Comparison of ENCODE assay signal across 17 cellular contexts in genomic region chr17:72403713-72404209, GRCh38.
"Had no signal": no experiment of that assay in that cellular context is flagged by ENCODE, and none has a peak within 500 bp of the region (broad histone marks: within the 10 kb centered on the region; RNA-seq: fewer than 3 reads in every experiment).

No MANE protein-coding gene starts in this region.

- H3K27ac Mint-ChIP-seq: activated naive CD4-positive, alpha-beta T cell treated with anti-CD3 and anti-CD28 coated beads for 36 hours; activated naive CD8-positive, alpha-beta T cell treated with anti-CD3 and anti-CD28 coated beads, Interleukin-2, amount 50 U/mL, for 24 hours; activated T-helper 17 cell treated with anti-CD3 and anti-CD28 coated beads, Interleukin-2, amount 50 U/mL, for 72 hours; natural killer cell; stimulated activated naive CD8-positive, alpha-beta T cell treated with anti-CD3 and anti-CD28 coated beads, Interleukin-15, amount 100 ng/mL, for 72 hours; T-helper 2 cell treated with Interferon-gamma antibody and Interleukin-4, amounts not matched to agents 5 μg/mL and 100 μg/mL, for 36 hours had no signal

- H3K27me3 Mint-ChIP-seq: activated naive CD8-positive, alpha-beta T cell treated with anti-CD3 and anti-CD28 coated beads, Interleukin-2, amount 50 U/mL, for 24 hours; activated T-helper 17 cell treated with anti-CD3 and anti-CD28 coated beads, Interleukin-2, amount 50 U/mL, for 72 hours had no signal

- H3K36me3 ChIP-seq: ascending aorta, cardiac muscle cell, prostate gland, upper lobe of right lung had no signal

- H3K27me3 ChIP-seq: ascending aorta, cardiac muscle cell, testis, upper lobe of right lung had no signal

- H3K4me1 Mint-ChIP-seq: activated naive CD8-positive, alpha-beta T cell treated with anti-CD3 and anti-CD28 coated beads, Interleukin-2, amount 50 U/mL, for 24 hours; activated T-helper 17 cell treated with anti-CD3 and anti-CD28 coated beads, Interleukin-2, amount 50 U/mL, for 72 hours; natural killer cell; stimulated activated naive CD8-positive, alpha-beta T cell treated with anti-CD3 and anti-CD28 coated beads, Interleukin-15, amount 100 ng/mL, for 72 hours had no signal

- H3K4me3 Mint-ChIP-seq: activated naive CD4-positive, alpha-beta T cell treated with anti-CD3 and anti-CD28 coated beads for 36 hours; activated naive CD8-positive, alpha-beta T cell treated with anti-CD3 and anti-CD28 coated beads, Interleukin-2, amount 50 U/mL, for 24 hours; activated T-helper 17 cell treated with anti-CD3 and anti-CD28 coated beads, Interleukin-2, amount 50 U/mL, for 72 hours; natural killer cell; stimulated activated naive CD8-positive, alpha-beta T cell treated with anti-CD3 and anti-CD28 coated beads, Interleukin-15, amount 100 ng/mL, for 72 hours; T-helper 2 cell treated with Interferon-gamma antibody and Interleukin-4, amounts not matched to agents 5 μg/mL and 100 μg/mL, for 36 hours had no signal

- H3K4me3 ChIP-seq: ascending aorta, cardiac muscle cell, prostate gland, testis, upper lobe of right lung had no signal

- DNase-seq: activated CD4-positive, alpha-beta T cell treated with anti-CD3 and anti-CD28 coated beads, Interleukin-2, amount 50 U/mL, for 4 hours; activated naive CD4-positive, alpha-beta T cell treated with anti-CD3 and anti-CD28 coated beads for 36 hours; activated naive CD8-positive, alpha-beta T cell treated with anti-CD3 and anti-CD28 coated beads, Interleukin-2, amount 50 U/mL, for 24 hours; islet precursor cell; natural killer cell; right cardiac atrium; stimulated activated naive CD8-positive, alpha-beta T cell treated with anti-CD3 and anti-CD28 coated beads, Interleukin-15, amount 100 ng/mL, for 72 hours; testis; upper lobe of right lung had no signal

- ATAC-seq: activated CD4-positive, CD25-positive, alpha-beta regulatory T cell treated with anti-CD3 and anti-CD28 coated beads, Interleukin-2, amount 50 U/mL, for 24 hours; activated naive CD8-positive, alpha-beta T cell treated with anti-CD3 and anti-CD28 coated beads, Interleukin-2, amount 50 U/mL, for 24 hours; activated T-helper 17 cell treated with anti-CD3 and anti-CD28 coated beads, Interleukin-2, amount 50 U/mL, for 72 hours; esophagus mucosa; left lobe of liver; natural killer cell; right cardiac atrium; stimulated activated naive CD8-positive, alpha-beta T cell treated with anti-CD3 and anti-CD28 coated beads, Interleukin-15, amount 100 ng/mL, for 72 hours; upper lobe of right lung had no signal

- H3K9me3 ChIP-seq: ascending aorta, prostate gland, testis, upper lobe of right lung had no signal

- H3K4me1 ChIP-seq: ascending aorta, testis had no signal

- H3K27ac ChIP-seq: ascending aorta, cardiac muscle cell, prostate gland, testis, upper lobe of right lung had no signal

- H3K36me3 Mint-ChIP-seq: natural killer cell had no signal
